Comparison of ENCODE assay signal across 19 cellular contexts in genomic region chr1:26079960-26080814, GRCh38. TPM values are rescaled to one million over a fixed set of nuclear protein-coding genes. Genes with fewer than 3 reads are reported as not detected.
A peak's percentile ranks its signal among the peaks of the same experiment; 100 is the strongest.
DNase-seq lines count a peak whose midpoint lies in the region; ATAC-seq, FAIRE-seq and TF ChIP-seq lines count a peak whose summit lies in the region.
"Had no signal": no experiment of that assay in that cellular context is flagged by ENCODE, and none has a peak within 500 bp of the region (broad histone marks: within the 10 kb centered on the region; RNA-seq: fewer than 3 reads in every experiment).

No MANE protein-coding gene starts in this region.

- no peak for FAIRE-seq in A549 (lab: Jason Lieb, UNC)
- FAIRE-seq: HTR-8/SVneo had no signal

- TF ChIP-seq RAD21 in A549 (conservative IDR thresholded peaks at IDR 0.05 in 1 of 2, IDR thresholded peaks at IDR 0.05 in 1 of 2), result no peak

- peak overlapping the region; percentile 57 to 67; a peak in 5 of 6 replicates for H3K27ac ChIP-seq in A549
- peak overlapping the region; percentile 71 for H3K27ac ChIP-seq in C4-2B
- peak overlapping the region; percentile 83 for H3K27ac ChIP-seq in VCaP
- peak overlapping the region; percentile 15 for H3K27ac ChIP-seq in parathyroid adenoma
- H3K27ac ChIP-seq: KMS-11 had no signal

- H3K36me3 ChIP-seq in parathyroid adenoma (ENCODE audit: control insufficient read depth, insufficient read depth, low read length), result no peaks in the 10 kb centered on the region

- in situ Hi-C loops in ACHN (cut with HindIII; ENCODE audit: low pct_ligation_motif_present, low pct_unique_long_range_greater_than_20kb, low sequenced_read_pairs), result no loop called here

- no peak for ATAC-seq in A549

- no peak overlapping the region for H3K9ac ChIP-seq in parathyroid adenoma
- H3K9ac ChIP-seq: KMS-11 had no signal

- H3K4me3 ChIP-seq in A549, result no peak overlapping the region
- H3K4me3 ChIP-seq in parathyroid adenoma (ENCODE audit: low read depth, low read length), result no peak overlapping the region

- POLR2A ChIA-PET in A549 (lab: Yijun Ruan, JAX), result no interaction called here

- 52% methylated on average over 9 of the region's 9 CpGs for WGBS in A549 (ENCODE audit: missing lambda C conversion rate)

- H3K9me3 ChIP-seq in A549 (no peaks in the 10 kb centered on the region), parathyroid adenoma (ENCODE audit: control insufficient read depth, low read length) (no peaks in the 10 kb centered on the region)

- CTCF ChIA-PET in A549 (lab: Yijun Ruan, JAX), result interaction anchor here (1.0 to 1.5 kb wide), 2 partner anchors 23 to 65 kb away, joined by 5 read pairs; no protein-coding TSS in a partner anchor

- H3K4me2 ChIP-seq in A549 (peak overlapping the region; percentile 51), parathyroid adenoma (ENCODE audit: low read length) (no peak overlapping the region)
- H3K4me2 ChIP-seq: KMS-11 had no signal

- TF ChIP-seq EP300 in A549 (IDR thresholded peaks at IDR 0.05), result no peak

- H2AFZ ChIP-seq in parathyroid adenoma, result no peak overlapping the region

- DNase-seq in A549 (ENCODE audit: low read depth in 1 of 2, low spot score in 1 of 2) (no peak), NCI-H2227 treated with DMSO at 0.1 percent for 48 hours (lab: John Stamatoyannopoulos, UW) (no peak), ACHN (no peak)
- DNase-seq in activated CD4-positive, alpha-beta T cell treated with anti-CD3 and anti-CD28 coated beads, Interleukin-2, amount 50 U/mL, for 1 hour, result no peak
- DNase-seq: COR-L47, DMS153, GOT3, HFFc6, NCI-H1436 treated with DMSO at 0.1 percent for 48 hours, NCI-H2107, NCI-H345, NCI-H69, SHP77 had no signal

- TF ChIP-seq CTCF in A549 (IDR thresholded peaks at IDR 0.05) (no peak), C4-2B (conservative IDR thresholded peaks at IDR 0.05) (no peak), VCaP (conservative IDR thresholded peaks at IDR 0.05) (no peak), parathyroid adenoma (IDR thresholded peaks at IDR 0.05) (no peak)

- no peak for TF ChIP-seq POLR2A in A549 (IDR thresholded peaks at IDR 0.05; ENCODE audit: low read length)

- H3K4me1 ChIP-seq in A549 (peaks cover 20% of the 10 kb centered on the region), parathyroid adenoma (no peaks in the 10 kb centered on the region)

- no peaks in the 10 kb centered on the region for H3K27me3 ChIP-seq in parathyroid adenoma (ENCODE audit: control insufficient read depth, insufficient read depth, low read length)

- no peaks in the 10 kb centered on the region for H3K79me2 ChIP-seq in parathyroid adenoma

TF ChIP-seq in A549, 52 proteins besides CTCF, POLR2A, EP300 and RAD21:
- TF ChIP-seq FOXS1 (CRISPR knock-in tag; IDR thresholded peaks at IDR 0.05), result no peak
- no peak for TF ChIP-seq HOXA7 (CRISPR knock-in tag; IDR thresholded peaks at IDR 0.05)
- TF ChIP-seq RARB (CRISPR knock-in tag; IDR thresholded peaks at IDR 0.05), result no peak
- TF ChIP-seq CBX2 (IDR thresholded peaks at IDR 0.05; ENCODE audit: borderline replicate concordance, low read depth), result no peak
- no peak for TF ChIP-seq MAX (IDR thresholded peaks at IDR 0.05)
- no peak for TF ChIP-seq EHF (CRISPR knock-in tag; IDR thresholded peaks at IDR 0.05)
- TF ChIP-seq HDAC2 (IDR thresholded peaks at IDR 0.05), result no peak
- TF ChIP-seq HES2 (IDR thresholded peaks at IDR 0.05), result no peak
- no peak for TF ChIP-seq RFX5 (IDR thresholded peaks at IDR 0.05)
- peak; percentile 69 for TF ChIP-seq MAFK (IDR thresholded peaks at IDR 0.05; ENCODE audit: partially characterized antibody)
- 0 out of 2 replicates have a peak, but pooled peaks have one; percentile 35 for TF ChIP-seq NFE2L2 (conservative IDR thresholded peaks at IDR 0.05; ENCODE audit: low read length)
- TF ChIP-seq ATOH8 (CRISPR knock-in tag; IDR thresholded peaks at IDR 0.05; ENCODE audit: low read depth), result no peak
- TF ChIP-seq CEBPB (IDR thresholded peaks at IDR 0.05), result peak; percentile 42 to 63; a peak in 3 of 4 replicates
- TF ChIP-seq EHMT2 (IDR thresholded peaks at IDR 0.05; ENCODE audit: low read depth), result no peak

RNA-seq across cellular contexts. Expression of gene TRIM63, which starts 12.8 kb away (rescaled TPM):
- not detected in 2 replicates for polyA plus RNA-seq in A549 (2011; rRNA removed)
- not detected in 2 replicates for polyA plus RNA-seq in A549 (2012; cell fraction: cytosol; rRNA removed)
- not detected in 2 replicates for polyA plus RNA-seq in A549 (2012; cell fraction: nucleus; rRNA removed)
- polyA plus RNA-seq in A549 (2017; fragmentation: RNase III; extraction: RNeasy Plus Mini Kit Qiagen cat#74134 plus additional on column Dnase treatment), result not detected in 3 replicates
- polyA minus RNA-seq in A549 (2011; rRNA and poly(A)+ RNA removed), result not detected in 2 replicates
- polyA plus RNA-seq: CD14-positive monocyte had no signal

RNA-seq across cellular contexts. Expression of gene PDIK1L, which starts 31.4 kb away (rescaled TPM):
- polyA plus RNA-seq in A549 (2011; rRNA removed) (4.3 and 5.6 TPM in 2 replicates), A549 (2017; fragmentation: RNase III; extraction: RNeasy Plus Mini Kit Qiagen cat#74134 plus additional on column Dnase treatment) (1.8 to 2.3 TPM (median 2.0 TPM) in 3 replicates)
- 0.63 and 0.65 TPM in 2 replicates for polyA plus RNA-seq in A549 (2012; cell fraction: cytosol; rRNA removed)
- polyA plus RNA-seq in A549 (2012; cell fraction: nucleus; rRNA removed), result 0.19 and 0.47 TPM in 2 replicates
- 3.3 and 3.6 TPM in 2 replicates for polyA minus RNA-seq in A549 (2011; rRNA and poly(A)+ RNA removed)

RNA-seq across cellular contexts. Expression of gene SLC30A2, which starts 34.3 kb away (rescaled TPM):
- polyA plus RNA-seq in A549 (2011; rRNA removed) (not detected in 2 replicates), A549 (2017; fragmentation: RNase III; extraction: RNeasy Plus Mini Kit Qiagen cat#74134 plus additional on column Dnase treatment) (not detected in 3 replicates)
- polyA plus RNA-seq in A549 (2012; cell fraction: cytosol; rRNA removed), result not detected in 2 replicates
- not detected in 2 replicates for polyA plus RNA-seq in A549 (2012; cell fraction: nucleus; rRNA removed)
- not detected in 2 replicates for polyA minus RNA-seq in A549 (2011; rRNA and poly(A)+ RNA removed)
- polyA plus RNA-seq: CD14-positive monocyte had no signal

RNA-seq across cellular contexts. Expression of gene EXTL1, which starts 58.6 kb away (rescaled TPM):
- polyA plus RNA-seq in A549 (2011; rRNA removed) (0.03 and 0.09 TPM in 2 replicates), A549 (2017; fragmentation: RNase III; extraction: RNeasy Plus Mini Kit Qiagen cat#74134 plus additional on column Dnase treatment) (0.04 to 0.07 TPM in 2 of 3 replicates, not detected in the other)
- polyA plus RNA-seq in A549 (2012; cell fraction: cytosol; rRNA removed), result 0.03 TPM in 2 replicates
- polyA plus RNA-seq in A549 (2012; cell fraction: nucleus; rRNA removed), result 0.09 and 0.10 TPM in 2 replicates
- polyA minus RNA-seq in A549 (2011; rRNA and poly(A)+ RNA removed), result 0.15 TPM in 1 of 2 replicates, not detected in the other
- polyA plus RNA-seq: CD14-positive monocyte had no signal

Comparison
In these comparisons a context has a peak if more than half of its experiments do, and no peak if none do; other contexts are left out.
1. H3K27ac ChIP-seq: peak in every context shown above with its lines; median percentile 83 in VCaP; 71 in C4-2B; 62 in A549; 15 in parathyroid adenoma.